Comparison of ENCODE assay signal across 8 cellular contexts in the genomic region with DNA sequence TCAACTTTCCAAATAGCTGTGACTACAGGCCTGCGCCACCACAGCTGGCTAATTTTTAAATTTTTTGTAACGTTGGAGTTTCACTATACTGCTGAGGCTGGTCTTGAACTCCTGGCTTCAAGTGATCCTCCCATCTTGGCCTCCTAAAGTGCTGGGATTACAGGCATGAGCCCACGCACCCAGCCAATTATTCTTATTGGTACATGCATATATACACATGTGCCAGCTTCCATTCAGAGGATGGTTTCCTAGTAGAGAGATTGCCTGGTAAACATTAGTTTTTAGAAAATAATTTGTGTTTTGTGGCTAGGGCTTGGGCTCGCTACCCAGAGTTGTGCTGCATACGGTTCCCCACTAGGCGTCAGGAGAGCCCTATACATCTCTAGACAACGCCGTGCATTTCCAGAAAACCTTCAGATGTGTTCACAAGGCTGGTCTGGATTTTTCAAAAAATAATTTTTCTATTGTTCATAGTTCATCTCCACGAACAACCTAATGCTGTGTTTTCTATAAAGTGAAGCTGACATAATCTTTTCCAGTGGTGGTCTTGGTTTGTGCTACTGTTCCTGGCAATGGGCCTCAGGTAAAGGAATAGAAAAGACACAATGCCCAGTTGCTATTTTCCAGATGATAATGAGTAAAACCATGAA. TPM values are rescaled to one million over a fixed set of nuclear protein-coding genes. Genes with fewer than 3 reads are reported as not detected.
A peak's percentile ranks its signal among the peaks of the same experiment; 100 is the strongest.
DNase-seq lines count a peak whose midpoint lies in the region; ATAC-seq and TF ChIP-seq lines count a peak whose summit lies in the region.

No MANE protein-coding gene starts in this region.

- no peaks in the 10 kb centered on the region for H3K36me3 ChIP-seq in A673 (ENCODE audit: insufficient read depth, low read length, poor library complexity, severe bottlenecking)
- H3K36me3 ChIP-seq in Peyer's patch = no peaks in the 10 kb centered on the region
- no peaks in the 10 kb centered on the region for H3K36me3 ChIP-seq in parathyroid adenoma (ENCODE audit: control insufficient read depth, insufficient read depth, low read length)

- peak; percentile 83 to 94 for ATAC-seq in activated naive CD4-positive, alpha-beta T cell treated with anti-CD3 and anti-CD28 coated beads, Interleukin-2, amount 50 U/mL, for 72 hours
- no peak for ATAC-seq in GM21515 (IDR thresholded peaks at IDR 0.05; ENCODE audit: unreplicated experiment)

- no peaks in the 10 kb centered on the region for H3K9me3 Mint-ChIP-seq in activated naive CD4-positive, alpha-beta T cell treated with anti-CD3 and anti-CD28 coated beads, Interleukin-2, amount 50 U/mL, for 72 hours
- H3K9me3 Mint-ChIP-seq in glutamatergic neuron (ENCODE audit: unreplicated experiment) = no peaks in the 10 kb centered on the region

- no TSS peak for BruUV-seq in A673 (replicated peaks; lab: Mats Ljungman, UMichigan)

- H3K9me3 ChIP-seq in A673 (ENCODE audit: low read depth, low read length, poor library complexity, severe bottlenecking) (no peaks in the 10 kb centered on the region), Peyer's patch (no peaks in the 10 kb centered on the region), parathyroid adenoma (ENCODE audit: control insufficient read depth, low read length) (no peaks in the 10 kb centered on the region)

- intact Hi-C loops in A673 (cut with micrococcal nuclease; ENCODE audit: unreplicated experiment) = loop anchor here (5.0 to 10.0 kb wide), 2 partner anchors 133 to 541 kb away; no protein-coding TSS in a partner anchor

- no peak overlapping the region for H3K9ac ChIP-seq in parathyroid adenoma

- DNase-seq in A673 (ENCODE audit: low spot score) (peak; percentile 75), HPDE6-E6E7 (ENCODE audit: extremely low spot score) (peak; percentile 60), Peyer's patch (peak; percentile 40 to 78 (median 55)), glutamatergic neuron (peak; percentile 70)
- DNase-seq in activated naive CD4-positive, alpha-beta T cell treated with anti-CD3 and anti-CD28 coated beads, Interleukin-2, amount 50 U/mL, for 72 hours (ENCODE audit: low spot score in 2 of 2) = peak in 1 of 2 donors; percentile 52

- CTCF ChIA-PET in A673 (lab: Charles Lee) = interaction anchor here (1.0 kb wide), 2 partner anchors 268 to 543 kb away, joined by 3 to 7 read pairs; no protein-coding TSS in a partner anchor

- no peak overlapping the region for H3K4me3 ChIP-seq in A673 (ENCODE audit: low read depth, low read length, poor library complexity, severe bottlenecking)
- H3K4me3 ChIP-seq in GM12875 (ENCODE audit: low read depth, low read length) = no peak overlapping the region
- H3K4me3 ChIP-seq in Peyer's patch = no peak overlapping the region
- no peak overlapping the region for H3K4me3 ChIP-seq in parathyroid adenoma (ENCODE audit: low read depth, low read length)

- H3K4me1 Mint-ChIP-seq in glutamatergic neuron (ENCODE audit: low read depth, unreplicated experiment) = no peaks in the 10 kb centered on the region

- H3K4me1 ChIP-seq in A673 (ENCODE audit: insufficient read depth, low read length, poor library complexity, severe bottlenecking) (no peaks in the 10 kb centered on the region), Peyer's patch (peaks cover 0 to 6% (median 0%) of the 10 kb centered on the region in 4 donors), parathyroid adenoma (no peaks in the 10 kb centered on the region)

- H3K27ac Mint-ChIP-seq in activated naive CD4-positive, alpha-beta T cell treated with anti-CD3 and anti-CD28 coated beads, Interleukin-2, amount 50 U/mL, for 72 hours = no peak overlapping the region
- no peak overlapping the region for H3K27ac Mint-ChIP-seq in glutamatergic neuron (ENCODE audit: unreplicated experiment)

- no peaks in the 10 kb centered on the region for H3K79me2 ChIP-seq in parathyroid adenoma

- H3K27me3 Mint-ChIP-seq in glutamatergic neuron (ENCODE audit: unreplicated experiment) = no peaks in the 10 kb centered on the region

- peak overlapping the region; percentile 13 for H2AFZ ChIP-seq in parathyroid adenoma

- peak; percentile 91 for TF ChIP-seq CTCF in A673 (conservative IDR thresholded peaks at IDR 0.05; ENCODE audit: low read depth, low read length)
- peak; percentile 87 for TF ChIP-seq CTCF in GM12875 (IDR thresholded peaks at IDR 0.05; ENCODE audit: borderline replicate concordance, insufficient read depth, low read depth, low read length)
- TF ChIP-seq CTCF in Peyer's patch (IDR thresholded peaks at IDR 0.05) = peak; percentile 47 to 87 (median 81)
- peak; percentile 63 for TF ChIP-seq CTCF in glutamatergic neuron (IDR thresholded peaks at IDR 0.05; ENCODE audit: partially characterized antibody, unreplicated experiment)
- TF ChIP-seq CTCF in parathyroid adenoma (IDR thresholded peaks at IDR 0.05) = peak; percentile 87

- POLR2A ChIA-PET in A673 (lab: Charles Lee; ENCODE audit: low non-redundant PET) = no interaction called here

- H3K27me3 ChIP-seq in A673 (replicated peaks; ENCODE audit: insufficient read depth, low read depth, low read length, poor library complexity) = no peaks in the 10 kb centered on the region
- no peaks in the 10 kb centered on the region for H3K27me3 ChIP-seq in Peyer's patch
- H3K27me3 ChIP-seq in parathyroid adenoma (ENCODE audit: control insufficient read depth, insufficient read depth, low read length) = no peaks in the 10 kb centered on the region

- no peak overlapping the region for H3K4me3 Mint-ChIP-seq in glutamatergic neuron (ENCODE audit: unreplicated experiment)

- no peaks in the 10 kb centered on the region for H3K36me3 Mint-ChIP-seq in activated naive CD4-positive, alpha-beta T cell treated with anti-CD3 and anti-CD28 coated beads, Interleukin-2, amount 50 U/mL, for 72 hours
- no peaks in the 10 kb centered on the region for H3K36me3 Mint-ChIP-seq in glutamatergic neuron (ENCODE audit: unreplicated experiment)

- TF ChIP-seq POLR2A in Peyer's patch (IDR thresholded peaks at IDR 0.05) = no peak

- H3K4me2 ChIP-seq in parathyroid adenoma (ENCODE audit: low read length) = no peak overlapping the region

- H3K27ac ChIP-seq in A673 (ENCODE audit: low read depth, low read length, poor library complexity, severe bottlenecking) = no peak overlapping the region
- H3K27ac ChIP-seq in Peyer's patch = no peak overlapping the region
- no peak overlapping the region for H3K27ac ChIP-seq in parathyroid adenoma

RNA-seq across cellular contexts. Expression of a gene that starts 14.6 kb away (rescaled TPM):
- total RNA-seq in A673 (2021) (63.7 and 72.7 TPM in 2 replicates), Peyer's patch (100 to 1,000 TPM in 2 of 4 donors, 10 to 100 TPM in 2; 47.9 to 111 (median 94.8) TPM), glutamatergic neuron (ENCODE audit: unreplicated experiment) (46.7 TPM)
- 10 to 100 TPM; 36.8 to 52.3 TPM for total RNA-seq in activated naive CD4-positive, alpha-beta T cell treated with anti-CD3 and anti-CD28 coated beads, Interleukin-2, amount 50 U/mL, for 72 hours

RNA-seq across cellular contexts. Expression of a gene that starts 16.1 kb away (rescaled TPM):
- 11.3 and 12.9 TPM in 2 replicates for total RNA-seq in A673 (2021)
- total RNA-seq in Peyer's patch = under 1 TPM in 1 of 4 donors, not detected in 3; 0.70 TPM
- 1 to 10 TPM; 1.2 to 5.0 TPM for total RNA-seq in activated naive CD4-positive, alpha-beta T cell treated with anti-CD3 and anti-CD28 coated beads, Interleukin-2, amount 50 U/mL, for 72 hours
- 7.5 TPM for total RNA-seq in glutamatergic neuron (ENCODE audit: unreplicated experiment)
